10 cellular contexts compared by ENCODE assay signal in the genomic region with DNA sequence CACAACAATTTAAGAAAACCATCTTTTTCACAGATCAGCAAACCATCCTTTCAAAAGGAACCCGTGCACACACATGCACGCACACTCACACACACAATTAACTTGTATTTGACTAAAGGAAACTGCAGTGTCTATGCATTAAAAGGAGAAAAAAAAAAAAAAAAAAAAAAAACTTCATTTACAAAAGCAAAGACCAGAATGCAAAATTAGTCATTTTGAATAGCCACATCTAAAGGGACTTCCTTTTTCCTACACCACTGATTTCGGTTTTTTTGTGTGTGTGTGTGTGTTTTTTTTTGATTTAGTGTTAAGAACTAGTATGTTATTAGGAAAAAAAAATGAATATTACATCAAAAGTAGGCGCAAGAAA. TPM values are rescaled to one million over a fixed set of nuclear protein-coding genes. Genes with fewer than 3 reads are reported as not detected.
DNase-seq lines count a peak whose midpoint lies in the region; ATAC-seq and TF ChIP-seq lines count a peak whose summit lies in the region.
"Had no signal": no experiment of that assay in that cellular context is flagged by ENCODE, and none has a peak within 500 bp of the region (broad histone marks: within the 10 kb centered on the region; RNA-seq: fewer than 3 reads in every experiment).

No MANE protein-coding gene starts in this region.

- no peak for TF ChIP-seq CTCF in cardiac muscle cell (IDR thresholded peaks at IDR 0.05; ENCODE audit: low read depth, low read length)
- no peak for TF ChIP-seq CTCF in lower lobe of right lung (IDR thresholded peaks at IDR 0.05)
- no peak for TF ChIP-seq CTCF in tibial artery (IDR thresholded peaks at IDR 0.05)
- TF ChIP-seq CTCF in chondrocyte (IDR thresholded peaks at IDR 0.05) = no peak

- H3K36me3 ChIP-seq in cardiac muscle cell (no peaks in the 10 kb centered on the region), lower lobe of right lung (peaks cover 12% of the 10 kb centered on the region), tibial artery (no peaks in the 10 kb centered on the region)

- H3K4me1 Mint-ChIP-seq in activated T-helper 17 cell treated with anti-CD3 and anti-CD28 coated beads, Interleukin-2, amount 50 U/mL, for 72 hours = peaks cover 31% of the 10 kb centered on the region
- peaks cover 7% of the 10 kb centered on the region for H3K4me1 Mint-ChIP-seq in chondrocyte (ENCODE audit: low read depth)

- H3K36me3 Mint-ChIP-seq in activated T-helper 17 cell treated with anti-CD3 and anti-CD28 coated beads, Interleukin-2, amount 50 U/mL, for 72 hours (ENCODE audit: low read depth) = peaks cover 32% of the 10 kb centered on the region
- H3K36me3 Mint-ChIP-seq in chondrocyte (ENCODE audit: low read depth) = peaks cover 8% of the 10 kb centered on the region
- H3K36me3 Mint-ChIP-seq: natural killer cell had no signal

- ATAC-seq in Right ventricle myocardium inferior (no peak), lower lobe of right lung (no peak)
- peak; percentile 59 for ATAC-seq in activated T-helper 17 cell treated with anti-CD3 and anti-CD28 coated beads, Interleukin-2, amount 50 U/mL, for 72 hours (replicated peaks)

- no peak overlapping the region for H3K27ac Mint-ChIP-seq in activated T-helper 17 cell treated with anti-CD3 and anti-CD28 coated beads, Interleukin-2, amount 50 U/mL, for 72 hours
- H3K27ac Mint-ChIP-seq in chondrocyte (ENCODE audit: unreplicated experiment) = no peak overlapping the region
- H3K27ac Mint-ChIP-seq: natural killer cell had no signal

- intact Hi-C loops in Right ventricle myocardium inferior (cut with DNase I) = loop anchor here (2.0 kb wide), 1 partner anchor 13 kb away; no protein-coding TSS in a partner anchor
- intact Hi-C loops in lower lobe of right lung (cut with DNase I) = no loop called here
- intact Hi-C loops in tibial artery (cut with DNase I; ENCODE audit: low total_unique reads) = no loop called here

- no peaks in the 10 kb centered on the region for H3K9me3 ChIP-seq in cardiac muscle cell (ENCODE audit: low read depth)
- H3K9me3 ChIP-seq in lower lobe of right lung = no peaks in the 10 kb centered on the region
- no peaks in the 10 kb centered on the region for H3K9me3 ChIP-seq in tibial artery

- no peaks in the 10 kb centered on the region for H3K9me3 Mint-ChIP-seq in activated T-helper 17 cell treated with anti-CD3 and anti-CD28 coated beads, Interleukin-2, amount 50 U/mL, for 72 hours
- no peaks in the 10 kb centered on the region for H3K9me3 Mint-ChIP-seq in chondrocyte (ENCODE audit: low read depth)
- H3K9me3 Mint-ChIP-seq: natural killer cell had no signal

- H3K4me3 ChIP-seq in cardiac muscle cell = no peak overlapping the region
- no peak overlapping the region for H3K4me3 ChIP-seq in lower lobe of right lung
- H3K4me3 ChIP-seq in tibial artery = no peak overlapping the region

- no peak overlapping the region for H3K4me3 Mint-ChIP-seq in activated T-helper 17 cell treated with anti-CD3 and anti-CD28 coated beads, Interleukin-2, amount 50 U/mL, for 72 hours
- H3K4me3 Mint-ChIP-seq in chondrocyte (ENCODE audit: unreplicated experiment) = no peak overlapping the region
- H3K4me3 Mint-ChIP-seq: natural killer cell had no signal

- H3K27me3 ChIP-seq in cardiac muscle cell = no peaks in the 10 kb centered on the region
- H3K27me3 ChIP-seq in lower lobe of right lung (ENCODE audit: low read depth) = no peaks in the 10 kb centered on the region
- H3K27me3 ChIP-seq in tibial artery = no peaks in the 10 kb centered on the region

- no peaks in the 10 kb centered on the region for H3K27me3 Mint-ChIP-seq in activated T-helper 17 cell treated with anti-CD3 and anti-CD28 coated beads, Interleukin-2, amount 50 U/mL, for 72 hours
- H3K27me3 Mint-ChIP-seq in chondrocyte (ENCODE audit: low read depth) = no peaks in the 10 kb centered on the region

- H3K4me1 ChIP-seq in cardiac muscle cell (ENCODE audit: low read depth) (peaks cover 82% of the 10 kb centered on the region), lower lobe of right lung (peaks cover 80% of the 10 kb centered on the region), tibial artery (peaks cover 5 to 93% (median 80%) of the 10 kb centered on the region in 4 donors)

- DNase-seq in cardiac muscle cell (ENCODE audit: low read depth in 1 of 2, low spot score in 1 of 2) (no peak), Right ventricle myocardium inferior (ENCODE audit: missing footprints) (no peak), lower lobe of right lung (no peak), tibial artery (no peak), RPMI8226 (no peak), chondrocyte (ENCODE audit: low spot score) (no peak), putamen (ENCODE audit: low spot score) (no peak)
- DNase-seq: natural killer cell, NCI-H524 had no signal

- H3K27ac ChIP-seq in cardiac muscle cell = peak overlapping the region; percentile 98
- peak overlapping the region; percentile 99 for H3K27ac ChIP-seq in lower lobe of right lung
- H3K27ac ChIP-seq in tibial artery = peak overlapping the region; percentile 84 to 97

RNA-seq across cellular contexts. Expression of a gene that starts 6.3 kb away (rescaled TPM):
- total RNA-seq in cardiac muscle cell = 33.0 and 45.0 TPM in 2 replicates
- polyA plus RNA-seq in cardiac muscle cell = 27.5 and 27.6 TPM in 2 replicates
- 36.1 TPM for total RNA-seq in Right ventricle myocardium inferior
- total RNA-seq in activated T-helper 17 cell treated with anti-CD3 and anti-CD28 coated beads, Interleukin-2, amount 50 U/mL, for 72 hours = 10 to 100 TPM; 35.3 to 39.4 TPM
- 57.6 TPM for total RNA-seq in lower lobe of right lung
- 31.9 to 35.0 TPM (median 33.8 TPM) in 3 replicates for total RNA-seq in chondrocyte
